In genomic region chr4:2859514-2859913, GRCh38 we compare ENCODE assay signal across 15 cellular contexts. TPM values are rescaled to one million over a fixed set of nuclear protein-coding genes. Genes with fewer than 3 reads are reported as not detected.
DNase-seq lines count a peak whose midpoint lies in the region; ATAC-seq lines count a peak whose summit lies in the region.
"Had no signal": no experiment of that assay in that cellular context is flagged by ENCODE, and none has a peak within 500 bp of the region (broad histone marks: within the 10 kb centered on the region; RNA-seq: fewer than 3 reads in every experiment).

No MANE protein-coding gene starts in this region.

- peak overlapping the region in 7 of 8 donors; percentile 30 to 88 (median 38) for H3K27ac Mint-ChIP-seq in CD8-positive, alpha-beta memory T cell
- no peak overlapping the region for H3K27ac Mint-ChIP-seq in activated naive CD8-positive, alpha-beta T cell treated with anti-CD3 and anti-CD28 coated beads, Interleukin-2, amount 10 ng/mL, durations not matched to agents 7 days and 5 days

- DNase-seq in CD8-positive, alpha-beta memory T cell = no peak
- no peak for DNase-seq in activated naive CD8-positive, alpha-beta T cell treated with anti-CD3 and anti-CD28 coated beads, Interleukin-2, amount 10 ng/mL, durations not matched to agents 7 days and 5 days
- DNase-seq in germinal center (ENCODE audit: low spot score) (no peak), SKM-1 (lab: John Stamatoyannopoulos, UW; ENCODE audit: unreplicated experiment) (no peak), DMS79 (lab: John Stamatoyannopoulos, UW) (no peak), H7 (no peak)
- DNase-seq: activated CD8-positive, alpha-beta memory T cell treated with anti-CD3 and anti-CD28 coated beads, Interleukin-2, amount 50 U/mL, for 48 hours; NCI-H146; NCI-H510A treated with DMSO at 0.1 percent for 48 hours had no signal

- H4K20me1 ChIP-seq in BLaER1 = peaks cover 100% of the 10 kb centered on the region

- H3K9me3 ChIP-seq in BLaER1 (no peaks in the 10 kb centered on the region), muscle layer of duodenum (ENCODE audit: control insufficient read depth in 1 of 2, low read length in 2 of 2) (no peaks in the 10 kb centered on the region)
- no peaks in the 10 kb centered on the region for H3K9me3 ChIP-seq in CD8-positive, alpha-beta memory T cell (ENCODE audit: low read length)
- H3K9me3 ChIP-seq: suprapubic skin had no signal

- H3K4me2 ChIP-seq in BLaER1 = peak overlapping the region; percentile 52

- CTCF ChIA-PET in CD8-positive, alpha-beta memory T cell (lab: Charles Lee) = interaction anchor here (1.2 kb wide), 1 partner anchor 27 kb away, joined by 3 read pairs; no protein-coding TSS in a partner anchor

- H3K4me1 ChIP-seq in BLaER1 (peaks cover 77% of the 10 kb centered on the region), muscle layer of duodenum (ENCODE audit: control insufficient read depth in 1 of 2, insufficient read depth in 2 of 2, low read length in 2 of 2) (peaks cover 33 to 70% of the 10 kb centered on the region in 2 donors)
- H3K4me1 ChIP-seq in CD8-positive, alpha-beta memory T cell (ENCODE audit: insufficient read depth, low read length) = peaks cover 65% of the 10 kb centered on the region

- H3K4me3 ChIP-seq in BLaER1 (no peak overlapping the region), muscle layer of duodenum (ENCODE audit: low read depth in 1 of 2, low read length in 2 of 2) (no peak overlapping the region), H7 (ENCODE audit: insufficient read depth, low read depth, low read length) (no peak overlapping the region)
- no peak overlapping the region for H3K4me3 ChIP-seq in CD8-positive, alpha-beta memory T cell (ENCODE audit: low read length)
- H3K4me3 ChIP-seq: suprapubic skin had no signal

- no peaks in the 10 kb centered on the region for H3K9me3 Mint-ChIP-seq in CD8-positive, alpha-beta memory T cell
- H3K9me3 Mint-ChIP-seq in activated naive CD8-positive, alpha-beta T cell treated with anti-CD3 and anti-CD28 coated beads, Interleukin-2, amount 10 ng/mL, durations not matched to agents 7 days and 5 days = no peaks in the 10 kb centered on the region

- POLR2A ChIA-PET in CD8-positive, alpha-beta memory T cell (lab: Charles Lee) = no interaction called here
- POLR2A ChIA-PET in activated naive CD8-positive, alpha-beta T cell treated with anti-CD3 and anti-CD28 coated beads, Interleukin-2, amount 10 ng/mL, durations not matched to agents 7 days and 5 days (lab: Charles Lee) = no interaction called here

- H3K27me3 Mint-ChIP-seq in CD8-positive, alpha-beta memory T cell = no peaks in the 10 kb centered on the region
- no peaks in the 10 kb centered on the region for H3K27me3 Mint-ChIP-seq in activated naive CD8-positive, alpha-beta T cell treated with anti-CD3 and anti-CD28 coated beads, Interleukin-2, amount 10 ng/mL, durations not matched to agents 7 days and 5 days
- H3K27me3 Mint-ChIP-seq: brain had no signal

- peaks cover 13% of the 10 kb centered on the region; the same call in 1 of the 2 replicates for H3K36me3 ChIP-seq in BLaER1
- H3K36me3 ChIP-seq in CD8-positive, alpha-beta memory T cell (ENCODE audit: insufficient read depth, low read length) = peaks cover 6% of the 10 kb centered on the region
- no peaks in the 10 kb centered on the region for H3K36me3 ChIP-seq in muscle layer of duodenum (ENCODE audit: control insufficient read depth in 1 of 2, insufficient read depth in 2 of 2, low read length in 2 of 2)
- no peaks in the 10 kb centered on the region for H3K36me3 ChIP-seq in H7 (replicated peaks; ENCODE audit: control insufficient read depth, insufficient read depth, low read length)
- H3K36me3 ChIP-seq: suprapubic skin had no signal

- H3K4me3 Mint-ChIP-seq in CD8-positive, alpha-beta memory T cell = no peak overlapping the region
- peak overlapping the region; percentile 3 for H3K4me3 Mint-ChIP-seq in activated naive CD8-positive, alpha-beta T cell treated with anti-CD3 and anti-CD28 coated beads, Interleukin-2, amount 10 ng/mL, durations not matched to agents 7 days and 5 days

- no peaks in the 10 kb centered on the region for H3K27me3 ChIP-seq in BLaER1
- H3K27me3 ChIP-seq in CD8-positive, alpha-beta memory T cell (ENCODE audit: insufficient read depth, low read length, poor library complexity, severe bottlenecking) = no peaks in the 10 kb centered on the region
- no peaks in the 10 kb centered on the region for H3K27me3 ChIP-seq in muscle layer of duodenum (ENCODE audit: low read depth, low read length)
- no peaks in the 10 kb centered on the region for H3K27me3 ChIP-seq in H7 (ENCODE audit: control insufficient read depth, insufficient read depth, low read length)
- H3K27me3 ChIP-seq: suprapubic skin had no signal

- no peak overlapping the region for H3K9ac ChIP-seq in BLaER1

- H3K27ac ChIP-seq in BLaER1 = 0 out of 2 replicates have a peak overlapping the region, but pooled peaks have one; percentile 2
- no peak overlapping the region for H3K27ac ChIP-seq in CD8-positive, alpha-beta memory T cell (ENCODE audit: low read depth, low read length)
- peak overlapping the region; percentile 48 for H3K27ac ChIP-seq in muscle layer of duodenum (ENCODE audit: low read length)
- H3K27ac ChIP-seq: epithelial cell of prostate had no signal

- peaks cover 0 to 21% (median 6%) of the 10 kb centered on the region in 3 donors for H3K36me3 Mint-ChIP-seq in CD8-positive, alpha-beta memory T cell
- peaks cover 40% of the 10 kb centered on the region for H3K36me3 Mint-ChIP-seq in activated naive CD8-positive, alpha-beta T cell treated with anti-CD3 and anti-CD28 coated beads, Interleukin-2, amount 10 ng/mL, durations not matched to agents 7 days and 5 days

- no peak for ATAC-seq in activated naive CD8-positive, alpha-beta T cell treated with anti-CD3 and anti-CD28 coated beads, Interleukin-2, amount 10 ng/mL, durations not matched to agents 7 days and 5 days (ENCODE audit: low read depth)
- ATAC-seq: Right ventricle myocardium inferior had no signal

- H3K4me1 Mint-ChIP-seq in CD8-positive, alpha-beta memory T cell = peaks cover 68 to 88% (median 82%) of the 10 kb centered on the region in 3 donors
- peaks cover 42% of the 10 kb centered on the region for H3K4me1 Mint-ChIP-seq in activated naive CD8-positive, alpha-beta T cell treated with anti-CD3 and anti-CD28 coated beads, Interleukin-2, amount 10 ng/mL, durations not matched to agents 7 days and 5 days

RNA-seq across cellular contexts. Expression of gene ADD1, which starts 15.9 kb away (rescaled TPM):
- total RNA-seq in CD8-positive, alpha-beta memory T cell = 100 to 1,000 TPM; 185 to 192 TPM
- polyA plus RNA-seq in CD8-positive, alpha-beta memory T cell = 217 TPM
- total RNA-seq in activated naive CD8-positive, alpha-beta T cell treated with anti-CD3 and anti-CD28 coated beads, Interleukin-2, amount 10 ng/mL, durations not matched to agents 7 days and 5 days = 100 to 1,000 TPM; 261 to 276 TPM
- 201 and 224 TPM in 2 replicates for total RNA-seq in H7 (2014; rRNA removed; shearing (Covaris generic))
